Comparison of ENCODE assay signal across 1 cellular context in the genomic region with DNA sequence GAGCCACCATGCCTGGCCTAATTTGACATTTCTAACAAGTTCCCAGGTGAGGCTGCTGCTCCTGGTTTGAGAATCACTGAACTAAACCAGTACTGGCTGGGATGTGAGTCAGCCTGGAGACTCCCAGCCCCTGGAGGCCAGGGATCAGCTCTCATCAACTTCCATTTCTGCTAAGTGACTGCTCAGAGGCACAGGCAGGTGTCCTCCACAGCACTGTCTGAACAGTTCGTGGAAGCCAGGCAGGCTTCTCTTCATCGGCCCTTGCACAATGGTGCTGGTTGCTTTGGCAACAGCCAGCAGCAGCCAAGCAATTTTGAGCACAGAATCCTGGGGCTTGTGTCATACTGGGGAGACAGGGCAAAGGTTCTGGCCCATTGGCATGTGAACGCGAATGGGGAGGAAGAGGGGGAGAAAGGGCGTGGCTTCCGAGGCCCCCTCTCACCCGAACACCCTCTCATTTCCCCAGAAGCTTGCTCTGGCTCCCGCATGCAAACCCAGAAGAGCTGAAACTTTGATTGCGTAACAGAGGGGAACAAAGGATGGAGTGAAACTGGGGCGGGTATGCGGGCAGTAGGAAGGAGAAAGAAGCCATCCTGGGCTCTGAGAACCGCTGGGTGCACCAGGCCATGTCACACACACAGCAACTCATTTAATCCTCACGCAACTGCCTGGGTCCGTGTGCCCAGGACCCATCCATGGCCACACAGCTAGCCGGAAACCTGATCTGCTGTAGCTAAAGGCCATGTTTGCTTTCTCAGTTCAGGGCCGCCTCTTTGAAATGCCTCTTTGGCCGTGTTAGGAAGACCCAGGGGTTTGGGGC.
TF ChIP-seq lines count a peak whose summit lies in the region.

No MANE protein-coding gene starts in this region.

TF ChIP-seq in HepG2, 621 proteins besides CTCF, POLR2A, EP300 and RAD21 (continued from another document and continues in another):
- TF ChIP-seq, protein P1, sequence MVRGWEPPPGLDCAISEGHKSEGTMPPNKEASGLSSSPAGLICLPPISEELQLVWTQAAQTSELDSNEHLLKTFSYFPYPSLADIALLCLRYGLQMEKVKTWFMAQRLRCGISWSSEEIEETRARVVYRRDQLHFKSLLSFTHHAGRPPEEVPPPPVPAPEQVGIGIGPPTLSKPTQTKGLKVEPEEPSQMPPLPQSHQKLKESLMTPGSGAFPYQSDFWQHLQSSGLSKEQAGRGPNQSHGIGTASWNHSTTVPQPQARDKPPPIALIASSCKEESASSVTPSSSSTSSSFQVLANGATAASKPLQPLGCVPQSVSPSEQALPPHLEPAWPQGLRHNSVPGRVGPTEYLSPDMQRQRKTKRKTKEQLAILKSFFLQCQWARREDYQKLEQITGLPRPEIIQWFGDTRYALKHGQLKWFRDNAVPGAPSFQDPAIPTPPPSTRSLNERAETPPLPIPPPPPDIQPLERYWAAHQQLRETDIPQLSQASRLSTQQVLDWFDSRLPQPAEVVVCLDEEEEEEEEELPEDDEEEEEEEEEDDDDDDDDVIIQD (CRISPR knock-in tag; IDR thresholded peaks at IDR 0.05; ENCODE audit: low read depth), result no peak
- TF ChIP-seq, protein P2, sequence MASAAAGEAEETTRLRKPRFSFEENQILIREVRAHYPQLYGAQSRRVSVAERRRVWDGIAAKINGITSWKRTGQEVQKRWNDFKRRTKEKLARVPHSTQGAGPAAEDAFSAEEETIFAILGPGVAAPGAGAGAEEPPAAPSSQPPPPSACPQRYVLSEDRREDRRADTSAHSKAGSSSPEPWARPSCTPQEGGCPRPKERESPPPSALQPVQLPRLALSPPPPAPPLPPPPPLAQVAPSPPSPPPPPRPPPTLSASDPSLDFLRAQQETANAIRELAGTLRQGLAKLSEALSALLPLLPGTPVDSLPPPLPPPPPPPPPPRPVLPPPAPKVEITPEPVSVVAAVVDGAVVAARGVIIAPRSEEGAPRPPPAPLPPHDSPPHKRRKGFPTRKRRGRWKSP (CRISPR knock-in tag; IDR thresholded peaks at IDR 0.05), result 0 out of 2 replicates have a peak, but pooled peaks have one; percentile 42
- TF ChIP-seq SRSF4 (IDR thresholded peaks at IDR 0.05; ENCODE audit: low read depth, low read length, poor library complexity, severe bottlenecking) (no peak), ZFP82 (CRISPR knock-in tag; IDR thresholded peaks at IDR 0.05; ENCODE audit: borderline replicate concordance) (peak; percentile 95; the same call in 1 of the 2 replicates), NCOA5 (CRISPR knock-in tag; IDR thresholded peaks at IDR 0.05) (no peak), GATA4 (IDR thresholded peaks at IDR 0.05; ENCODE audit: borderline replicate concordance, low read depth) (peak; percentile 32; the same call in 1 of the 2 replicates), MTA3 (CRISPR knock-in tag; IDR thresholded peaks at IDR 0.05) (no peak), ZNF510 (CRISPR knock-in tag; IDR thresholded peaks at IDR 0.05; ENCODE audit: low read depth) (0 out of 2 replicates have a peak, but pooled peaks have one; percentile 49), ZNF317 (CRISPR knock-in tag; IDR thresholded peaks at IDR 0.05) (peak; percentile 58), MXD4 (CRISPR knock-in tag; IDR thresholded peaks at IDR 0.05) (peak; percentile 83), STAT5B (CRISPR knock-in tag; IDR thresholded peaks at IDR 0.05) (no peak), ZNF350 (CRISPR knock-in tag; IDR thresholded peaks at IDR 0.05; ENCODE audit: borderline replicate concordance, low read depth) (peak; percentile 86), FOXC1 (CRISPR knock-in tag; IDR thresholded peaks at IDR 0.05; ENCODE audit: borderline replicate concordance) (peak; percentile 89), TEAD2 (CRISPR knock-in tag; IDR thresholded peaks at IDR 0.05) (no peak), ZNF816 (CRISPR knock-in tag; IDR thresholded peaks at IDR 0.05; ENCODE audit: borderline replicate concordance) (peak; percentile 93), ZNF331 (CRISPR knock-in tag; IDR thresholded peaks at IDR 0.05) (peak; percentile 88), ZNF460 (CRISPR knock-in tag; IDR thresholded peaks at IDR 0.05; ENCODE audit: borderline replicate concordance) (peak; percentile 80; the same call in 1 of the 2 replicates), ZNF235 (CRISPR knock-in tag; IDR thresholded peaks at IDR 0.05; ENCODE audit: borderline replicate concordance) (no peak), NONO (IDR thresholded peaks at IDR 0.05) (no peak), NONO (CRISPR knock-in tag; conservative IDR thresholded peaks at IDR 0.05) (peak; percentile 68; the same call in 1 of the 2 replicates), ZSCAN25 (CRISPR knock-in tag; IDR thresholded peaks at IDR 0.05) (no peak), ZNF605 (CRISPR knock-in tag; IDR thresholded peaks at IDR 0.05) (no peak; the same call in 1 of the 2 replicates), SOX13 (IDR thresholded peaks at IDR 0.05) (no peak; the same call in 1 of the 2 replicates), SOX13 (CRISPR knock-in tag; conservative IDR thresholded peaks at IDR 0.05 in 1 of 2, IDR thresholded peaks at IDR 0.05 in 1 of 2) (peak in 1 of 2 experiments; percentile 80; a peak in 2 of 4 replicates), KDM1A (CRISPR knock-in tag; IDR thresholded peaks at IDR 0.05) (peak; percentile 90; the same call in 1 of the 2 replicates), YEATS4 (CRISPR knock-in tag; IDR thresholded peaks at IDR 0.05; ENCODE audit: borderline replicate concordance) (peak; percentile 82; the same call in 1 of the 2 replicates), HOXD1 (CRISPR knock-in tag; IDR thresholded peaks at IDR 0.05) (peak; percentile 75), ZNF644 (CRISPR knock-in tag; IDR thresholded peaks at IDR 0.05; ENCODE audit: low read depth) (peak; percentile 71), MYNN (CRISPR knock-in tag; IDR thresholded peaks at IDR 0.05; ENCODE audit: low read depth) (peak; percentile 81; the same call in 1 of the 2 replicates), PPARG (CRISPR knock-in tag; conservative IDR thresholded peaks at IDR 0.05) (peak; percentile 78), SMYD3 (CRISPR knock-in tag; IDR thresholded peaks at IDR 0.05) (peak; percentile 74), ISX (CRISPR knock-in tag; conservative IDR thresholded peaks at IDR 0.05) (no peak), TAF15 (IDR thresholded peaks at IDR 0.05; ENCODE audit: low read depth, low read length, poor library complexity, severe bottlenecking) (no peak), ZNF138 (CRISPR knock-in tag; IDR thresholded peaks at IDR 0.05; ENCODE audit: low read depth) (no peak), DNMT3B (CRISPR knock-in tag; conservative IDR thresholded peaks at IDR 0.05) (no peak), MED1 (CRISPR knock-in tag; IDR thresholded peaks at IDR 0.05) (peak; percentile 92)
- TF ChIP-seq, protein P3, sequence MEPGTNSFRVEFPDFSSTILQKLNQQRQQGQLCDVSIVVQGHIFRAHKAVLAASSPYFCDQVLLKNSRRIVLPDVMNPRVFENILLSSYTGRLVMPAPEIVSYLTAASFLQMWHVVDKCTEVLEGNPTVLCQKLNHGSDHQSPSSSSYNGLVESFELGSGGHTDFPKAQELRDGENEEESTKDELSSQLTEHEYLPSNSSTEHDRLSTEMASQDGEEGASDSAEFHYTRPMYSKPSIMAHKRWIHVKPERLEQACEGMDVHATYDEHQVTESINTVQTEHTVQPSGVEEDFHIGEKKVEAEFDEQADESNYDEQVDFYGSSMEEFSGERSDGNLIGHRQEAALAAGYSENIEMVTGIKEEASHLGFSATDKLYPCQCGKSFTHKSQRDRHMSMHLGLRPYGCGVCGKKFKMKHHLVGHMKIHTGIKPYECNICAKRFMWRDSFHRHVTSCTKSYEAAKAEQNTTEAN (CRISPR knock-in tag; conservative IDR thresholded peaks at IDR 0.05), result no peak; the same call in 1 of the 2 replicates
- TF ChIP-seq, protein P4, sequence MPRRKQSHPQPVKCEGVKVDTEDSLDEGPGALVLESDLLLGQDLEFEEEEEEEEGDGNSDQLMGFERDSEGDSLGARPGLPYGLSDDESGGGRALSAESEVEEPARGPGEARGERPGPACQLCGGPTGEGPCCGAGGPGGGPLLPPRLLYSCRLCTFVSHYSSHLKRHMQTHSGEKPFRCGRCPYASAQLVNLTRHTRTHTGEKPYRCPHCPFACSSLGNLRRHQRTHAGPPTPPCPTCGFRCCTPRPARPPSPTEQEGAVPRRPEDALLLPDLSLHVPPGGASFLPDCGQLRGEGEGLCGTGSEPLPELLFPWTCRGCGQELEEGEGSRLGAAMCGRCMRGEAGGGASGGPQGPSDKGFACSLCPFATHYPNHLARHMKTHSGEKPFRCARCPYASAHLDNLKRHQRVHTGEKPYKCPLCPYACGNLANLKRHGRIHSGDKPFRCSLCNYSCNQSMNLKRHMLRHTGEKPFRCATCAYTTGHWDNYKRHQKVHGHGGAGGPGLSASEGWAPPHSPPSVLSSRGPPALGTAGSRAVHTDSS (CRISPR knock-in tag; conservative IDR thresholded peaks at IDR 0.05), result no peak
- TF ChIP-seq, protein P5, sequence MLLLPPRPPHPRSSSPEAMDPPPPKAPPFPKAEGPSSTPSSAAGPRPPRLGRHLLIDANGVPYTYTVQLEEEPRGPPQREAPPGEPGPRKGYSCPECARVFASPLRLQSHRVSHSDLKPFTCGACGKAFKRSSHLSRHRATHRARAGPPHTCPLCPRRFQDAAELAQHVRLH (CRISPR knock-in tag; IDR thresholded peaks at IDR 0.05; ENCODE audit: borderline replicate concordance, low read depth), result 0 out of 2 replicates have a peak, but pooled peaks have one; percentile 81
- TF ChIP-seq, protein P6, sequence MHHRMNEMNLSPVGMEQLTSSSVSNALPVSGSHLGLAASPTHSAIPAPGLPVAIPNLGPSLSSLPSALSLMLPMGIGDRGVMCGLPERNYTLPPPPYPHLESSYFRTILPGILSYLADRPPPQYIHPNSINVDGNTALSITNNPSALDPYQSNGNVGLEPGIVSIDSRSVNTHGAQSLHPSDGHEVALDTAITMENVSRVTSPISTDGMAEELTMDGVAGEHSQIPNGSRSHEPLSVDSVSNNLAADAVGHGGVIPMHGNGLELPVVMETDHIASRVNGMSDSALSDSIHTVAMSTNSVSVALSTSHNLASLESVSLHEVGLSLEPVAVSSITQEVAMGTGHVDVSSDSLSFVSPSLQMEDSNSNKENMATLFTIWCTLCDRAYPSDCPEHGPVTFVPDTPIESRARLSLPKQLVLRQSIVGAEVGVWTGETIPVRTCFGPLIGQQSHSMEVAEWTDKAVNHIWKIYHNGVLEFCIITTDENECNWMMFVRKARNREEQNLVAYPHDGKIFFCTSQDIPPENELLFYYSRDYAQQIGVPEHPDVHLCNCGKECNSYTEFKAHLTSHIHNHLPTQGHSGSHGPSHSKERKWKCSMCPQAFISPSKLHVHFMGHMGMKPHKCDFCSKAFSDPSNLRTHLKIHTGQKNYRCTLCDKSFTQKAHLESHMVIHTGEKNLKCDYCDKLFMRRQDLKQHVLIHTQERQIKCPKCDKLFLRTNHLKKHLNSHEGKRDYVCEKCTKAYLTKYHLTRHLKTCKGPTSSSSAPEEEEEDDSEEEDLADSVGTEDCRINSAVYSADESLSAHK (CRISPR knock-in tag; IDR thresholded peaks at IDR 0.05; ENCODE audit: borderline replicate concordance), result no peak
- TF ChIP-seq, protein P7, sequence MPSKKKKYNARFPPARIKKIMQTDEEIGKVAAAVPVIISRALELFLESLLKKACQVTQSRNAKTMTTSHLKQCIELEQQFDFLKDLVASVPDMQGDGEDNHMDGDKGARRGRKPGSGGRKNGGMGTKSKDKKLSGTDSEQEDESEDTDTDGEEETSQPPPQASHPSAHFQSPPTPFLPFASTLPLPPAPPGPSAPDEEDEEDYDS (CRISPR knock-in tag; IDR thresholded peaks at IDR 0.05), result peak; percentile 62
- TF ChIP-seq, protein P8, sequence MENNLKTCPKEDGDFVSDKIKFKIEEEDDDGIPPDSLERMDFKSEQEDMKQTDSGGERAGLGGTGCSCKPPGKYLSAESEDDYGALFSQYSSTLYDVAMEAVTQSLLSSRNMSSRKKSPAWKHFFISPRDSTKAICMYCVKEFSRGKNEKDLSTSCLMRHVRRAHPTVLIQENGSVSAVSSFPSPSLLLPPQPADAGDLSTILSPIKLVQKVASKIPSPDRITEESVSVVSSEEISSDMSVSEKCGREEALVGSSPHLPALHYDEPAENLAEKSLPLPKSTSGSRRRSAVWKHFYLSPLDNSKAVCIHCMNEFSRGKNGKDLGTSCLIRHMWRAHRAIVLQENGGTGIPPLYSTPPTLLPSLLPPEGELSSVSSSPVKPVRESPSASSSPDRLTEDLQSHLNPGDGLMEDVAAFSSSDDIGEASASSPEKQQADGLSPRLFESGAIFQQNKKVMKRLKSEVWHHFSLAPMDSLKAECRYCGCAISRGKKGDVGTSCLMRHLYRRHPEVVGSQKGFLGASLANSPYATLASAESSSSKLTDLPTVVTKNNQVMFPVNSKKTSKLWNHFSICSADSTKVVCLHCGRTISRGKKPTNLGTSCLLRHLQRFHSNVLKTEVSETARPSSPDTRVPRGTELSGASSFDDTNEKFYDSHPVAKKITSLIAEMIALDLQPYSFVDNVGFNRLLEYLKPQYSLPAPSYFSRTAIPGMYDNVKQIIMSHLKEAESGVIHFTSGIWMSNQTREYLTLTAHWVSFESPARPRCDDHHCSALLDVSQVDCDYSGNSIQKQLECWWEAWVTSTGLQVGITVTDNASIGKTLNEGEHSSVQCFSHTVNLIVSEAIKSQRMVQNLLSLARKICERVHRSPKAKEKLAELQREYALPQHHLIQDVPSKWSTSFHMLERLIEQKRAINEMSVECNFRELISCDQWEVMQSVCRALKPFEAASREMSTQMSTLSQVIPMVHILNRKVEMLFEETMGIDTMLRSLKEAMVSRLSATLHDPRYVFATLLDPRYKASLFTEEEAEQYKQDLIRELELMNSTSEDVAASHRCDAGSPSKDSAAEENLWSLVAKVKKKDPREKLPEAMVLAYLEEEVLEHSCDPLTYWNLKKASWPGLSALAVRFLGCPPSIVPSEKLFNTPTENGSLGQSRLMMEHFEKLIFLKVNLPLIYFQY (CRISPR knock-in tag; IDR thresholded peaks at IDR 0.05; ENCODE audit: borderline replicate concordance), result peak; percentile 95
- TF ChIP-seq, protein P9, sequence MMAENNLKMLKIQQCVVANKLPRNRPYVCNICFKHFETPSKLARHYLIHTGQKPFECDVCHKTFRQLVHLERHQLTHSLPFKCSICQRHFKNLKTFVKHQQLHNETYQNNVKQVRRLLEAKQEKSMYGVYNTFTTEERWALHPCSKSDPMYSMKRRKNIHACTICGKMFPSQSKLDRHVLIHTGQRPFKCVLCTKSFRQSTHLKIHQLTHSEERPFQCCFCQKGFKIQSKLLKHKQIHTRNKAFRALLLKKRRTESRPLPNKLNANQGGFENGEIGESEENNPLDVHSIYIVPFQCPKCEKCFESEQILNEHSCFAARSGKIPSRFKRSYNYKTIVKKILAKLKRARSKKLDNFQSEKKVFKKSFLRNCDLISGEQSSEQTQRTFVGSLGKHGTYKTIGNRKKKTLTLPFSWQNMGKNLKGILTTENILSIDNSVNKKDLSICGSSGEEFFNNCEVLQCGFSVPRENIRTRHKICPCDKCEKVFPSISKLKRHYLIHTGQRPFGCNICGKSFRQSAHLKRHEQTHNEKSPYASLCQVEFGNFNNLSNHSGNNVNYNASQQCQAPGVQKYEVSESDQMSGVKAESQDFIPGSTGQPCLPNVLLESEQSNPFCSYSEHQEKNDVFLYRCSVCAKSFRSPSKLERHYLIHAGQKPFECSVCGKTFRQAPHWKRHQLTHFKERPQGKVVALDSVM (CRISPR knock-in tag; IDR thresholded peaks at IDR 0.05), result peak; percentile 70; the same call in 1 of the 2 replicates
- TF ChIP-seq, protein P10, sequence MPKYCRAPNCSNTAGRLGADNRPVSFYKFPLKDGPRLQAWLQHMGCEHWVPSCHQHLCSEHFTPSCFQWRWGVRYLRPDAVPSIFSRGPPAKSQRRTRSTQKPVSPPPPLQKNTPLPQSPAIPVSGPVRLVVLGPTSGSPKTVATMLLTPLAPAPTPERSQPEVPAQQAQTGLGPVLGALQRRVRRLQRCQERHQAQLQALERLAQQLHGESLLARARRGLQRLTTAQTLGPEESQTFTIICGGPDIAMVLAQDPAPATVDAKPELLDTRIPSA (CRISPR knock-in tag; IDR thresholded peaks at IDR 0.05; ENCODE audit: borderline replicate concordance), result no peak
- TF ChIP-seq, protein P11, sequence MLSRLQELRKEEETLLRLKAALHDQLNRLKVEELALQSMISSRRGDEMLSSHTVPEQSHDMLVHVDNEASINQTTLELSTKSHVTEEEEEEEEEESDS (CRISPR knock-in tag; IDR thresholded peaks at IDR 0.05; ENCODE audit: borderline replicate concordance), result 0 out of 2 replicates have a peak, but pooled peaks have one; percentile 19
